ENCODE assay signal across 20 cellular contexts in the genomic region with DNA sequence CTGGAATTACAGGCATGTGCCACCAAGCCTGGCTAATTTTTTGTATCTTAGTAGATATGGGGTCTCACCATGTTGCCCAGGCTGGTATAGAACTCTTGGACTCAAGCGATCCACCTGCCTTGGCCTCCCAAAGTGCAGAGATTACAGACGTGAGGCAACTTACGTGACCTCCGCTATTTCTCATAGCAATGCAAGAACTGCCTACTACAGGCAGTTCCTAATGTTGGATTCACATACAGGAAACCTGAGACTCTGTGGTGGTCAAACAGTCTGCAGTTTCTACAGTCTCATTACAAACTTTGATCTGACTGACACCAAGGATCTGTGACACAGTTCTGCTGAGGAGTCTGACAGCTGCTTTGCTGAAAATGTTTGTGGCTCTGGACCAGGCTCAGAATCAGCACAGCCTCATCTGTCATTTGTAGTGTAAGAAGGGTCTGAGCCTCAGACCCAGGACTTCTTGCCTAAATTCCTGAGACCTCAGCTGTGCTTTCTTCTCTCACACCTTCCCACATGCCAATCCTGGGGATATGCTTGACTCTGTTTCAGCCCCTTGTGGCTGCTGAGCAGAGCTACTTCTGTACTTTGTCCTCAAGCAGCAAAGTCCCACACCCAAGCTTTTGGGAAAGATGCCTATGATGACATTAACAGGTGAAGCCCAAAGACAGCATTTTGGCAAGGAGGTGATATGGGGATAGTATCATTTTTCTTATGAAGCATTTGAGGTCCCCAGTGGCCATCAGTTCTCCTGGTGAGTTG. TPM values are rescaled to one million over a fixed set of nuclear protein-coding genes. Genes with fewer than 3 reads are reported as not detected.
DNase-seq lines count a peak whose midpoint lies in the region; ATAC-seq, FAIRE-seq and TF ChIP-seq lines count a peak whose summit lies in the region.
"Had no signal": no experiment of that assay in that cellular context is flagged by ENCODE, and none has a peak within 500 bp of the region (broad histone marks: within the 10 kb centered on the region; RNA-seq: fewer than 3 reads in every experiment).

No MANE protein-coding gene starts in this region.

- H3K4me3 Mint-ChIP-seq in H9 (no peak overlapping the region), WTC11 (no peak overlapping the region), progenitor cell of endocrine pancreas (ENCODE audit: low read depth) (no peak overlapping the region)
- H3K4me3 Mint-ChIP-seq: CD14-positive monocyte; CD8-positive, alpha-beta T cell; IgD-negative memory B cell had no signal

- no peak overlapping the region for H2AFZ ChIP-seq in H9 (ENCODE audit: low read length)

- H3K27ac Mint-ChIP-seq in H9: no peak overlapping the region
- no peak overlapping the region for H3K27ac Mint-ChIP-seq in WTC11
- H3K27ac Mint-ChIP-seq in progenitor cell of endocrine pancreas: no peak overlapping the region
- H3K27ac Mint-ChIP-seq: CD14-positive monocyte; CD8-positive, alpha-beta T cell; IgD-negative memory B cell had no signal

- no peaks in the 10 kb centered on the region for H3K27me3 ChIP-seq in H9 (ENCODE audit: insufficient read depth, low read length)

- no peak for FAIRE-seq in GM12891 (lab: Jason Lieb, UNC)
- FAIRE-seq: D721Med, H54 had no signal

- no peak overlapping the region for H2BK15ac ChIP-seq in H9 (ENCODE audit: low read depth, low read length)

- CTCF ChIA-PET in WTC11 (lab: Charles Lee): interaction anchor here (0.7 to 1.5 kb wide), 3 partner anchors 11 to 98 kb away, joined by 3 to 5 read pairs (median 3); no protein-coding TSS in a partner anchor

- no peak overlapping the region for H3K27ac ChIP-seq in H9 (ENCODE audit: insufficient read length, low read depth, low read length)

- H3T11ph ChIP-seq in H9 (ENCODE audit: low read length): no peak overlapping the region

- H3K18ac ChIP-seq in H9 (ENCODE audit: insufficient read length, low read depth, low read length): no peak overlapping the region

- no peak overlapping the region for H3K4me2 ChIP-seq in H9 (ENCODE audit: insufficient read depth, insufficient read length, low read length)

- ATAC-seq in WTC11 (peak; percentile 52), HG03565 (IDR thresholded peaks at IDR 0.05; ENCODE audit: unreplicated experiment) (no peak)
- ATAC-seq: CD8-positive, alpha-beta T cell had no signal

- H3K56ac ChIP-seq in H9 (ENCODE audit: insufficient read length, low read depth, low read length): no peak overlapping the region

- POLR2A ChIA-PET in WTC11 (lab: Charles Lee): no interaction called here

- H3K9me3 Mint-ChIP-seq in H9 (peaks cover 15 to 40% of the 10 kb centered on the region in 2 experiments), WTC11 (peaks cover 35% of the 10 kb centered on the region), progenitor cell of endocrine pancreas (ENCODE audit: low read depth) (peaks cover 10% of the 10 kb centered on the region)

- H3K23me2 ChIP-seq in H9 (ENCODE audit: insufficient read length, low read depth, low read length, poor library complexity, severe bottlenecking): no peaks in the 10 kb centered on the region

- no peak overlapping the region for H2BK5ac ChIP-seq in H9 (ENCODE audit: insufficient read length, low read length)

- no peak overlapping the region for H2AK5ac ChIP-seq in H9 (ENCODE audit: insufficient read length, low read length)

- H4K91ac ChIP-seq in H9 (ENCODE audit: insufficient read length, low read depth, low read length): no peak overlapping the region

- H3K27me3 Mint-ChIP-seq in H9 (ENCODE audit: low read depth) (peaks cover 4% of the 10 kb centered on the region), WTC11 (ENCODE audit: low read depth) (peaks cover 13% of the 10 kb centered on the region; the same call in 1 of the 2 replicates), progenitor cell of endocrine pancreas (no peaks in the 10 kb centered on the region)
- H3K27me3 Mint-ChIP-seq: IgD-negative memory B cell had no signal

- H4K20me1 ChIP-seq in H9 (ENCODE audit: control insufficient read depth, insufficient read depth, insufficient read length): no peaks in the 10 kb centered on the region

- H3K4me1 Mint-ChIP-seq in H9 (no peaks in the 10 kb centered on the region), WTC11 (no peaks in the 10 kb centered on the region), progenitor cell of endocrine pancreas (ENCODE audit: low read depth) (no peaks in the 10 kb centered on the region)
- H3K4me1 Mint-ChIP-seq: CD14-positive monocyte, IgD-negative memory B cell had no signal

- no CpG with 5 or more reads among the region's 4 CpGs for WGBS in H9 (ENCODE audit: extremely low coverage, insufficient read length, low lambda C conversion rate)

- H3K9ac ChIP-seq in H9 (ENCODE audit: extremely low read depth, insufficient read length, low read length): no peak overlapping the region

- no peak overlapping the region for H3K23ac ChIP-seq in H9 (ENCODE audit: insufficient read length, low read depth, low read length)

- TF ChIP-seq CTCF in H9 (conservative IDR thresholded peaks at IDR 0.05) (peak; percentile 23; the same call in 1 of the 3 replicates), WTC11 (IDR thresholded peaks at IDR 0.05) (no peak), progenitor cell of endocrine pancreas (IDR thresholded peaks at IDR 0.05; ENCODE audit: unreplicated experiment) (peak; percentile 15)

- no peak overlapping the region for H3K4ac ChIP-seq in H9 (ENCODE audit: low read depth, low read length)

- H2BK20ac ChIP-seq in H9 (ENCODE audit: low read depth, low read length, poor library complexity, severe bottlenecking): no peak overlapping the region

- no peak overlapping the region for H2BK120ac ChIP-seq in H9 (ENCODE audit: low read depth, low read length, poor library complexity, severe bottlenecking)

- H3K79me1 ChIP-seq in H9 (ENCODE audit: insufficient read depth, low read depth, low read length, poor library complexity, severe bottlenecking): no peaks in the 10 kb centered on the region

- no peaks in the 10 kb centered on the region for H3K9me3 ChIP-seq in H9 (ENCODE audit: control insufficient read depth, low read depth, low read length)

- H4K8ac ChIP-seq in H9 (replicated peaks; ENCODE audit: insufficient read length, low read depth, low read length): no peak overlapping the region

- no peak overlapping the region for H2BK12ac ChIP-seq in H9 (ENCODE audit: insufficient read length, low read depth, low read length)

- DNase-seq in H9 (peak; percentile 29), WTC11 (ENCODE audit: low spot score) (no peak), iPS-NIHi11 (ENCODE audit: low spot score) (peak; percentile 20), progenitor cell of endocrine pancreas (ENCODE audit: low spot score, unreplicated experiment) (no peak), GM12891 (ENCODE audit: insufficient read length, low spot score) (no peak), kidney tubule cell (ENCODE audit: low spot score) (no peak)
- DNase-seq: CD8-positive, alpha-beta T cell; COR-L47; DMS153; DMS79 treated with DMSO at 0.1 percent for 48 hours; EL; GDM1; KG1 had no signal

- H4K5ac ChIP-seq in H9 (ENCODE audit: insufficient read length, low read depth, low read length): no peak overlapping the region

- H3K36me3 Mint-ChIP-seq in H9 (ENCODE audit: insufficient read depth in 1 of 3, low read depth in 3 of 3) (peaks cover 0 to 4% (median 0%) of the 10 kb centered on the region in 3 experiments; a peak in 3 of 7 replicates), WTC11 (peaks cover 2% of the 10 kb centered on the region), progenitor cell of endocrine pancreas (ENCODE audit: insufficient read depth) (no peaks in the 10 kb centered on the region)
- H3K36me3 Mint-ChIP-seq: CD14-positive monocyte; CD8-positive, alpha-beta T cell; IgD-negative memory B cell had no signal

- H3K79me2 ChIP-seq in H9 (ENCODE audit: insufficient read depth, low read length): no peaks in the 10 kb centered on the region

- H3K4me1 ChIP-seq in H9 (ENCODE audit: insufficient read depth, low read length): no peaks in the 10 kb centered on the region

- no peak for TF ChIP-seq POLR2A in GM12891 (IDR thresholded peaks at IDR 0.05; ENCODE audit: low read depth, low read length)

- H3K14ac ChIP-seq in H9 (ENCODE audit: insufficient read depth, low read length): no peak overlapping the region

TF ChIP-seq in WTC11, 78 proteins besides CTCF, POLR2A, EP300 and RAD21 (continues in another document):
- TF ChIP-seq, protein P1, sequence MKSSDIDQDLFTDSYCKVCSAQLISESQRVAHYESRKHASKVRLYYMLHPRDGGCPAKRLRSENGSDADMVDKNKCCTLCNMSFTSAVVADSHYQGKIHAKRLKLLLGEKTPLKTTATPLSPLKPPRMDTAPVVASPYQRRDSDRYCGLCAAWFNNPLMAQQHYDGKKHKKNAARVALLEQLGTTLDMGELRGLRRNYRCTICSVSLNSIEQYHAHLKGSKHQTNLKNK (CRISPR knock-in tag; IDR thresholded peaks at IDR 0.05): no peak
- TF ChIP-seq ATF3 (CRISPR knock-in tag; conservative IDR thresholded peaks at IDR 0.05): no peak
- no peak for TF ChIP-seq MXD4 (CRISPR knock-in tag; IDR thresholded peaks at IDR 0.05; ENCODE audit: borderline replicate concordance)
- TF ChIP-seq NFE2L1 (CRISPR knock-in tag; IDR thresholded peaks at IDR 0.05): no peak

TF ChIP-seq in GM12891, 5 proteins besides CTCF, POLR2A, EP300 and RAD21:
- TF ChIP-seq POU2F2 (IDR thresholded peaks at IDR 0.05; ENCODE audit: low read depth, low read length): no peak
- TF ChIP-seq SPI1 (IDR thresholded peaks at IDR 0.05; ENCODE audit: low read depth, low read length): no peak
- TF ChIP-seq PAX5 (IDR thresholded peaks at IDR 0.05; ENCODE audit: insufficient read depth, low read length, severe bottlenecking): no peak
- no peak for TF ChIP-seq POLR2AphosphoS5 (IDR thresholded peaks at IDR 0.05; ENCODE audit: low read depth, low read length)

RNA-seq across cellular contexts. Expression of gene CYP2C9, which starts 48.0 kb away (rescaled TPM):
- not detected in 2 replicates for total RNA-seq in H9 (2021)
- total RNA-seq in WTC11 (2021): 0.32 to 0.64 TPM (median 0.50 TPM) in 3 replicates
- total RNA-seq in progenitor cell of endocrine pancreas: 0.34 and 0.42 TPM in 2 replicates
- not detected for polyA plus RNA-seq in GM12891 (2012; ENCODE audit: low read depth, missing spikeins)
- total RNA-seq: A673; CD8-positive, alpha-beta T cell had no signal
- polyA plus RNA-seq: BJ, CD14-positive monocyte, IgD-negative memory B cell had no signal

Comparison
In these comparisons a context has a peak if more than half of its experiments do, and no peak if none do; other contexts are left out.
1. DNase-seq: peak in H9 (single experiment) and iPS-NIHi11 (single experiment); none in WTC11 (single experiment), progenitor cell of endocrine pancreas (single experiment), GM12891 (single experiment) and kidney tubule cell (single experiment).